31 cellular contexts compared by ENCODE assay signal in genomic region chr9:4224181-4224580, GRCh38.
"Had no signal": no experiment of that assay in that cellular context is flagged by ENCODE, and none has a peak within 500 bp of the region (broad histone marks: within the 10 kb centered on the region; RNA-seq: fewer than 3 reads in every experiment).

No MANE protein-coding gene starts in this region.

- FAIRE-seq: TTC549 had no signal

- H3K9ac ChIP-seq: KMS-11 had no signal

- H3K27me3 ChIP-seq: ascending aorta, cardiac muscle cell had no signal

- H3K9me3 ChIP-seq: ascending aorta had no signal

- H3K4me3 ChIP-seq: ascending aorta, cardiac muscle cell had no signal

- H3K4me1 Mint-ChIP-seq: activated B cell treated with CpG ODN at 0.5 μM for 24 hours had no signal

- H3K4me1 ChIP-seq: ascending aorta had no signal

- H3K27ac Mint-ChIP-seq: activated B cell treated with CpG ODN at 0.5 μM for 24 hours; activated CD4-positive, alpha-beta T cell treated with anti-CD3 and anti-CD28 coated beads, Interleukin-2, amount 10 ng/mL, durations not matched to agents 24 days and 14 days; activated naive CD4-positive, alpha-beta T cell treated with anti-CD3 and anti-CD28 coated beads, Interleukin-2, amount 50 U/mL, for 72 hours; activated naive CD8-positive, alpha-beta T cell treated with anti-CD3 and anti-CD28 coated beads, Interleukin-2, amount 50 U/mL, for 24 hours; T-cell had no signal

- H3K36me3 Mint-ChIP-seq: T-cell had no signal

- H3K4me3 Mint-ChIP-seq: activated B cell treated with CpG ODN at 0.5 μM for 24 hours; activated CD4-positive, alpha-beta T cell treated with anti-CD3 and anti-CD28 coated beads, Interleukin-2, amount 10 ng/mL, durations not matched to agents 24 days and 14 days; activated naive CD8-positive, alpha-beta T cell treated with anti-CD3 and anti-CD28 coated beads, Interleukin-2, amount 50 U/mL, for 24 hours; activated T-cell treated with anti-CD3 and anti-CD28 coated beads, Interleukin-2, amount 50 U/mL, for 4 hours; brain; T-cell had no signal

- H3K9me3 Mint-ChIP-seq: activated B cell treated with CpG ODN at 0.5 μM for 24 hours; activated CD4-positive, alpha-beta T cell treated with anti-CD3 and anti-CD28 coated beads, Interleukin-2, amount 10 ng/mL, durations not matched to agents 24 days and 14 days; activated naive CD8-positive, alpha-beta T cell treated with anti-CD3 and anti-CD28 coated beads, Interleukin-2, amount 50 U/mL, for 24 hours; activated T-cell treated with anti-CD3 and anti-CD28 coated beads, Interleukin-2, amount 50 U/mL, for 4 hours had no signal

- H3K27ac ChIP-seq: ascending aorta, cardiac muscle cell, KMS-11 had no signal

- ATAC-seq: activated naive CD4-positive, alpha-beta T cell treated with anti-CD3 and anti-CD28 coated beads, Interleukin-2, amount 50 U/mL, for 72 hours; activated naive CD8-positive, alpha-beta T cell treated with anti-CD3 and anti-CD28 coated beads, Interleukin-2, amount 50 U/mL, for 24 hours; activated T-cell treated with anti-CD3 and anti-CD28 coated beads, Interleukin-2, amount 50 U/mL, for 4 hours; T-cell had no signal

- H3K27me3 Mint-ChIP-seq: activated B cell treated with CpG ODN at 0.5 μM for 24 hours; activated naive CD8-positive, alpha-beta T cell treated with anti-CD3 and anti-CD28 coated beads, Interleukin-2, amount 50 U/mL, for 24 hours; brain had no signal

- H3K36me3 ChIP-seq: ascending aorta, cardiac muscle cell had no signal

- DNase-seq: activated B cell treated with CpG ODN at 0.5 μM for 24 hours; activated CD4-positive, alpha-beta T cell treated with anti-CD3 and anti-CD28 coated beads for 1 hour; activated CD4-positive, alpha-beta T cell treated with anti-CD3 and anti-CD28 coated beads, Interleukin-2, amount 10 ng/mL, durations not matched to agents 24 days and 14 days; activated CD4-positive, alpha-beta T cell treated with anti-CD3 and anti-CD28 coated beads, Interleukin-2, amount 50 U/mL, for 48 hours; activated CD8-positive, alpha-beta memory T cell treated with anti-CD3 and anti-CD28 coated beads for 24 hours; activated effector memory CD4-positive, alpha-beta T cell treated with anti-CD3 and anti-CD28 coated beads, Interleukin-2, amount 50 U/mL, for 16 hours; activated naive CD4-positive, alpha-beta T cell treated with Interleukin-2 at 50 U/mL for 16 hours; activated naive CD8-positive, alpha-beta T cell treated with anti-CD3 and anti-CD28 coated beads, Interleukin-2, amount 50 U/mL, for 24 hours; activated T-cell treated with anti-CD3 and anti-CD28 coated beads, Interleukin-2, amount 50 U/mL, for 4 hours; amniotic stem cell; cerebellar nuclear complex; NCI-H1092; NCI-H1417; NCI-H1694; NCI-H2029; NCI-H2107; NCI-H345; NCI-H510A; NCI-H69; NK-92 treated with Interleukin-12 subunit alpha and Interleukin-12 subunit beta, amount 100 ng/mL, for 24 hours; OCI-M1; SIG-M5; T-cell; T-helper 2 cell; T1000 had no signal

- H3K4me2 ChIP-seq: KMS-11 had no signal
